In genomic region chr12:120039711-120040110, GRCh38 we compare ENCODE assay signal across 2 cellular contexts.
TF ChIP-seq lines count a peak whose summit lies in the region.

No MANE protein-coding gene starts in this region.

TF ChIP-seq in HEK293, 187 proteins besides CTCF, POLR2A, EP300 and RAD21 (continued from another document):
- TF ChIP-seq PRDM10 (tag by site-specific recombination; IDR thresholded peaks at IDR 0.05) = 0 out of 2 replicates have a peak, but pooled peaks have one; percentile 19

TF ChIP-seq in neural cell, 6 proteins besides CTCF, POLR2A, EP300 and RAD21 (continued from another document):
- TF ChIP-seq REST (IDR thresholded peaks at IDR 0.05; ENCODE audit: borderline replicate concordance) (no peak), POLR2AphosphoS5 (IDR thresholded peaks at IDR 0.05) (no peak), TAF1 (IDR thresholded peaks at IDR 0.05; ENCODE audit: low read depth) (no peak)
TF ChIP-seq in neural cell: peak in this region for 0.
